ENCODE assay signal across 9 cellular contexts in the genomic region with DNA sequence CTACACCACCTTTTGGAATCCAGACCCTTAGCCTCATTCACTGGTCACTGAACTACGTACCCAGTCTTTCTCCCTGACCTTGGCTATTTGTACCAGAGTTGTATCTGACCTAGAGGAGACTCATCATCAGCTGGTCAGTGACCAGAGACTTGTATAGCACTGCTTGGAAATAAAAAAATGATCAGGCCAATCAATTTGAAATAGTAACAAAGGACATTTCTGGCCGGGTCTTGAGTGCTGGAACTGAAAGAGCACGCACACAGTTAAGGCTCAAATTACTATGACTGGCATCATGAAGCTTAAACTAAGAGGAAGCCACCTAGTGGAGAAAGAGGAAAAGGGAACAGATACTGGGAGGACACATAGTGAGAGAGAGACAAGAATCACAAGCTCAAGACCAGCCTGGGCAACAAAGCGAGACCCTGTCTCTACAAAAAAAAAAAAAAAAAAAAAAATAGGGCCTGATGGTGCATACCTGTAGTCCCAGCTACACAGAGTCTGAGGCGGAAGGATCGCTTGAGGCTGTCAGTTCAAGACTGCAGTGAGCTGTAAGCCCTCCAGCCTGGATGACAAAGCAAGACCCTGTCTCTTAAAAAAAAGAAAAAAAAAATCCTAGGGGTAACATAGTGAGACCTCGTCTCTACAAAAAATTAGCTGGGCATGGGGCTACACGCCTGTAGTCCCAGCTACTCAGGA. TPM values are rescaled to one million over a fixed set of nuclear protein-coding genes. Genes with fewer than 3 reads are reported as not detected.
DNase-seq lines count a peak whose midpoint lies in the region; ATAC-seq, FAIRE-seq and TF ChIP-seq lines count a peak whose summit lies in the region.
"Had no signal": no experiment of that assay in that cellular context is flagged by ENCODE, and none has a peak within 500 bp of the region (broad histone marks: within the 10 kb centered on the region; RNA-seq: fewer than 3 reads in every experiment).

No MANE protein-coding gene starts in this region.

- ATAC-seq in GM21528 (IDR thresholded peaks at IDR 0.05; ENCODE audit: low FRiP score, unreplicated experiment) (peak; percentile 99), K562 (peak; percentile 99)
- peak; percentile 93 for ATAC-seq in stimulated activated naive CD8-positive, alpha-beta T cell treated with anti-CD3 and anti-CD28 coated beads, Interleukin-15, Interleukin-2, amounts not matched to agents 100 U/mL and 50 U/mL, for 24 hours

- H3K4me3 ChIP-seq in K562: no peak overlapping the region
- H3K4me3 ChIP-seq: BLaER1 treated with 17β-estradiol and CSF1 and Interleukin-3, amounts not matched to agents 10 nM and 100 nM had no signal

- DNase-seq in NCI-H510A treated with DMSO at 0.1 percent for 48 hours (lab: John Stamatoyannopoulos, UW): peak; percentile 33
- DNase-seq in NCI-H510A (lab: John Stamatoyannopoulos, UW): no peak
- DNase-seq in HPDE6-E6E7 (ENCODE audit: extremely low spot score): peak; percentile 39
- peak; percentile 73 for DNase-seq in NCI-H82 (lab: John Stamatoyannopoulos, UW)
- peak; percentile 33 to 80 (median 54) for DNase-seq in K562 (ENCODE audit: extremely low read depth in 1 of 4, low spot score in 3 of 4)
- peak; percentile 64 for DNase-seq in iPS-NIHi7 (ENCODE audit: extremely low spot score)
- no peak for DNase-seq in stimulated activated naive CD8-positive, alpha-beta T cell treated with anti-CD3 and anti-CD28 coated beads, Interleukin-15, Interleukin-2, amounts not matched to agents 100 U/mL and 50 U/mL, for 24 hours

- TF ChIP-seq RAD21 in K562 (CRISPR knock-in tag; conservative IDR thresholded peaks at IDR 0.05 in 1 of 2, IDR thresholded peaks at IDR 0.05 in 1 of 2): peak in 1 of 2 experiments; percentile 68; a peak in 2 of 4 replicates

- no peaks in the 10 kb centered on the region for H3K79me2 ChIP-seq in K562 (ENCODE audit: control insufficient read depth, insufficient read depth, low read length)

- no peaks in the 10 kb centered on the region for H3K9me3 ChIP-seq in K562 (replicated peaks; ENCODE audit: control insufficient read depth, insufficient read depth, low read depth, low read length)
- H3K9me3 ChIP-seq: BLaER1 treated with 17β-estradiol and CSF1 and Interleukin-3, amounts not matched to agents 10 nM and 100 nM had no signal

- no peaks in the 10 kb centered on the region for H3K9me1 ChIP-seq in K562 (ENCODE audit: control insufficient read depth, insufficient read depth, low read length)

- no peaks in the 10 kb centered on the region for H4K20me1 ChIP-seq in K562 (replicated peaks; ENCODE audit: control insufficient read depth, insufficient read depth, low read length)
- H4K20me1 ChIP-seq: BLaER1 treated with 17β-estradiol and CSF1 and Interleukin-3, amounts not matched to agents 10 nM and 100 nM had no signal

- 35% methylated on average over 7 of the region's 8 CpGs for WGBS in K562 (ENCODE audit: insufficient coverage, low coverage, missing lambda C conversion rate)

- H3K36me3 ChIP-seq in K562 (ENCODE audit: control insufficient read depth, insufficient read depth, low read length): no peaks in the 10 kb centered on the region

- no peak for TF ChIP-seq EP300 in K562 (IDR thresholded peaks at IDR 0.05; ENCODE audit: low read length)

- intact Hi-C loops in K562 (cut with micrococcal nuclease): loop anchor here (1.0 to 5.0 kb wide), 3 partner anchors 91 to 296 kb away; no protein-coding TSS in a partner anchor

- CTCF ChIA-PET in K562 (lab: Yijun Ruan, JAX; ENCODE audit: low intra/inter-chr PET ratio): interaction anchor here (0.7 kb wide), 1 partner anchor 9 kb away, joined by 3 read pairs; no protein-coding TSS in a partner anchor

- POLR2A ChIA-PET in K562 (lab: Yijun Ruan, JAX): interaction anchor here (0.6 to 1.5 kb wide), 5 partner anchors 11 to 90 kb away, joined by 3 to 12 read pairs (median 4); a partner anchor contains a TSS

- H3K27ac ChIP-seq in K562 (ENCODE audit: extremely low read depth, low read depth, low read length): peak overlapping the region; percentile 4; the same call in 1 of the 3 replicates
- H3K27ac ChIP-seq: BLaER1 treated with 17β-estradiol and CSF1 and Interleukin-3, amounts not matched to agents 10 nM and 100 nM had no signal

- no TSS peak for BruUV-seq in K562 (replicated peaks; lab: Mats Ljungman, UMichigan)

- no peak for TF ChIP-seq POLR2A in K562 (conservative IDR thresholded peaks at IDR 0.05)

- H2AFZ ChIP-seq in K562 (ENCODE audit: low read depth, low read length): peak overlapping the region; percentile 78

- no peaks in the 10 kb centered on the region for H3K27me3 ChIP-seq in K562 (ENCODE audit: control insufficient read depth in 2 of 2, insufficient read depth in 2 of 2, low read length in 2 of 2)
- H3K27me3 ChIP-seq: BLaER1 treated with 17β-estradiol and CSF1 and Interleukin-3, amounts not matched to agents 10 nM and 100 nM had no signal

- peak overlapping the region; percentile 19; the same call in 1 of the 2 replicates for H3K4me2 ChIP-seq in K562 (ENCODE audit: insufficient read depth, low read length)
- H3K4me2 ChIP-seq: BLaER1 treated with 17β-estradiol and CSF1 and Interleukin-3, amounts not matched to agents 10 nM and 100 nM had no signal

- peak; percentile 55 to 78 (median 72); a peak in 5 of 6 replicates for TF ChIP-seq CTCF in K562 (IDR thresholded peaks at IDR 0.05 in 2 of 3, conservative IDR thresholded peaks at IDR 0.05 in 1 of 3; ENCODE audit: insufficient read depth in 2 of 3, low read depth in 1 of 3, low read length in 3 of 3)

- peaks cover 0 to 4% of the 10 kb centered on the region in 2 experiments; a peak in 1 of 5 replicates for H3K4me1 ChIP-seq in K562 (replicated peaks in 1 of 2; ENCODE audit: control insufficient read depth in 2 of 2, insufficient read depth in 2 of 2, low read length in 2 of 2)
- H3K4me1 ChIP-seq: BLaER1 treated with 17β-estradiol and CSF1 and Interleukin-3, amounts not matched to agents 10 nM and 100 nM had no signal

- H3K9ac ChIP-seq in K562 (ENCODE audit: insufficient read depth in 1 of 2, low read depth in 2 of 2, low read length in 2 of 2): peak overlapping the region in 1 of 2 experiments; percentile 18; a peak in 1 of 4 replicates
- H3K9ac ChIP-seq: BLaER1 treated with 17β-estradiol and CSF1 and Interleukin-3, amounts not matched to agents 10 nM and 100 nM had no signal

- peak; percentile 96 for FAIRE-seq in K562 (lab: Jason Lieb, UNC)

- in situ Hi-C loops in K562 (cut with MboI): no loop called here

TF ChIP-seq in K562, 482 proteins besides CTCF, POLR2A, EP300 and RAD21 (continues in another document):
- TF ChIP-seq, protein P1, sequence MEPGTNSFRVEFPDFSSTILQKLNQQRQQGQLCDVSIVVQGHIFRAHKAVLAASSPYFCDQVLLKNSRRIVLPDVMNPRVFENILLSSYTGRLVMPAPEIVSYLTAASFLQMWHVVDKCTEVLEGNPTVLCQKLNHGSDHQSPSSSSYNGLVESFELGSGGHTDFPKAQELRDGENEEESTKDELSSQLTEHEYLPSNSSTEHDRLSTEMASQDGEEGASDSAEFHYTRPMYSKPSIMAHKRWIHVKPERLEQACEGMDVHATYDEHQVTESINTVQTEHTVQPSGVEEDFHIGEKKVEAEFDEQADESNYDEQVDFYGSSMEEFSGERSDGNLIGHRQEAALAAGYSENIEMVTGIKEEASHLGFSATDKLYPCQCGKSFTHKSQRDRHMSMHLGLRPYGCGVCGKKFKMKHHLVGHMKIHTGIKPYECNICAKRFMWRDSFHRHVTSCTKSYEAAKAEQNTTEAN (CRISPR knock-in tag; IDR thresholded peaks at IDR 0.05): no peak
- 0 out of 2 replicates have a peak, but pooled peaks have one; percentile 36 for TF ChIP-seq DPF2 (IDR thresholded peaks at IDR 0.05)
- peak; percentile 47; the same call in 1 of the 2 replicates for TF ChIP-seq L3MBTL2 (IDR thresholded peaks at IDR 0.05)
- 0 out of 2 replicates have a peak, but pooled peaks have one; percentile 12 for TF ChIP-seq NBN (IDR thresholded peaks at IDR 0.05; ENCODE audit: low read depth)
- TF ChIP-seq, protein P2, sequence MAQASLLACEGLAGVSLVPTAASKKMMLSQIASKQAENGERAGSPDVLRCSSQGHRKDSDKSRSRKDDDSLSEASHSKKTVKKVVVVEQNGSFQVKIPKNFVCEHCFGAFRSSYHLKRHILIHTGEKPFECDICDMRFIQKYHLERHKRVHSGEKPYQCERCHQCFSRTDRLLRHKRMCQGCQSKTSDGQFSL (CRISPR knock-in tag; IDR thresholded peaks at IDR 0.05): no peak
- TF ChIP-seq, protein P2 (tag; IDR thresholded peaks at IDR 0.05): no peak
- TF ChIP-seq TAF1 (IDR thresholded peaks at IDR 0.05; ENCODE audit: control insufficient read depth, extremely low read depth, insufficient read depth, low read length, severe bottlenecking): peak; percentile 59
- no peak for TF ChIP-seq ZNF347 (CRISPR knock-in tag; IDR thresholded peaks at IDR 0.05; ENCODE audit: low read depth)
- 0 out of 2 replicates have a peak, but pooled peaks have one; percentile 17 for TF ChIP-seq SMARCA4 (IDR thresholded peaks at IDR 0.05)
- TF ChIP-seq ZNF121 (CRISPR knock-in tag; conservative IDR thresholded peaks at IDR 0.05): peak; percentile 78
- 0 out of 2 replicates have a peak, but pooled peaks have one; percentile 15 for TF ChIP-seq MYC (IDR thresholded peaks at IDR 0.05; ENCODE audit: low read depth, low read length)
- no peak for TF ChIP-seq MYC (CRISPR knock-in tag; IDR thresholded peaks at IDR 0.05; ENCODE audit: borderline replicate concordance, low read depth)

RNA-seq across cellular contexts. Expression of a gene that starts 12.8 kb away (rescaled TPM):
- 29.6 and 86.1 TPM in 2 replicates for total RNA-seq in K562 (2011; cell fraction: chromatin; rRNA removed; ENCODE audit: low replicate concordance)
- total RNA-seq in K562 (2011; cell fraction: nucleolus; rRNA removed): 14.9 and 19.2 TPM in 2 replicates
- total RNA-seq in K562 (2011; cell fraction: nucleoplasm; rRNA removed): 35.4 and 59.2 TPM in 2 replicates
- total RNA-seq in K562 (2014; rRNA removed) (55.3 and 78.4 TPM in 2 replicates), K562 (2014; rRNA removed; fragmentation: Illumina TruSeq; extraction: Trizol) (146 and 163 TPM in 2 replicates), K562 (2015; rRNA removed; fragmentation: Illumina TruSeq; extraction: Trizol) (143 and 155 TPM in 2 replicates), K562 (2021) (52.3 and 52.5 TPM in 2 replicates)
- polyA plus RNA-seq in K562 (2011; rRNA removed) (63.0 and 88.7 TPM in 2 replicates), K562 (2014; fragmentation: Illumina TruSeq; extraction: Trizol) (137 and 159 TPM in 2 replicates), K562 (2014; fragmentation: Nextera tagmentation; extraction: Ambion mirVana) (100 to 1,000 TPM; 287 to 357 TPM), K562 (2014; rRNA removed) (109 and 138 TPM in 2 replicates)
- 7.6 and 19.4 TPM in 2 replicates for polyA plus RNA-seq in K562 (2011; cell fraction: cytosol; rRNA removed)
- 13.6 and 22.5 TPM in 2 replicates for polyA plus RNA-seq in K562 (2011; cell fraction: nucleus; rRNA removed)
- 76.5 and 93.7 TPM in 2 replicates for polyA plus RNA-seq in K562 (2012)
- 34.8 and 47.2 TPM in 2 replicates for polyA minus RNA-seq in K562 (2011; rRNA and poly(A)+ RNA removed)
- 6.0 and 21.6 TPM in 2 replicates for polyA minus RNA-seq in K562 (2011; cell fraction: cytosol; rRNA and poly(A)+ RNA removed)
- 9.3 and 20.5 TPM in 2 replicates for polyA minus RNA-seq in K562 (2011; cell fraction: nucleus; rRNA and poly(A)+ RNA removed)

Comparison
In these comparisons a context has a peak if more than half of its experiments do, and no peak if none do; other contexts are left out.
1. DNase-seq: peak in NCI-H510A treated with DMSO at 0.1 percent for 48 hours (single experiment), HPDE6-E6E7 (single experiment), NCI-H82 (single experiment), K562 (4 of 4) and iPS-NIHi7 (single experiment); none in NCI-H510A (single experiment) and stimulated activated naive CD8-positive, alpha-beta T cell treated with anti-CD3 and anti-CD28 coated beads, Interleukin-15, Interleukin-2, amounts not matched to agents 100 U/mL and 50 U/mL, for 24 hours (single experiment).
2. Peak in every context shown above with its lines, with median percentiles within 50 percentile points of each other: ATAC-seq.